In genomic region chrX:66163849-66164401, GRCh38 we compare ENCODE assay signal across 8 cellular contexts. TPM values are rescaled to one million over a fixed set of nuclear protein-coding genes. Genes with fewer than 3 reads are reported as not detected.
DNase-seq lines count a peak whose midpoint lies in the region; ATAC-seq, FAIRE-seq and TF ChIP-seq lines count a peak whose summit lies in the region.

HEPH (plus strand) TSS chrX:66164247; CDS start chrX:66170571, 6,324 bp downstream.

- intact Hi-C loops in left ventricle myocardium inferior (cut with micrococcal nuclease), result no loop called here
- intact Hi-C loops in CD8-positive, alpha-beta T cell (cut with DNase I, micrococcal nuclease), result no loop called here

- H3K4me1 ChIP-seq in left ventricle myocardium inferior (no peaks in the 10 kb centered on the region), small intestine (ENCODE audit: control insufficient read depth in 2 of 2, insufficient read depth in 1 of 2, low read depth in 1 of 2, low read length in 1 of 2) (peaks cover 0 to 8% of the 10 kb centered on the region in 2 donors)
- no peaks in the 10 kb centered on the region for H3K4me1 ChIP-seq in CD8-positive, alpha-beta T cell (ENCODE audit: insufficient read depth, low read length)

- H3K27me3 Mint-ChIP-seq in CD8-positive, alpha-beta T cell (ENCODE audit: low read depth), result no peaks in the 10 kb centered on the region

- no peak for FAIRE-seq in small intestine (lab: Jason Lieb, UNC)

- no peak for TF ChIP-seq CTCF in left ventricle myocardium inferior (IDR thresholded peaks at IDR 0.05; ENCODE audit: borderline replicate concordance)
- no peak for TF ChIP-seq CTCF in CD8-positive, alpha-beta T cell (IDR thresholded peaks at IDR 0.05)

- H3K27ac ChIP-seq in left ventricle myocardium inferior (replicated peaks), result no peak within 1 kb of the TSS
- H3K27ac ChIP-seq in small intestine (ENCODE audit: low read depth in 1 of 2, low read length in 1 of 2), result peak within 1 kb of the TSS; percentile 64 to 74
- H3K27ac ChIP-seq in CD8-positive, alpha-beta T cell (ENCODE audit: low read depth, low read length), result no peak within 1 kb of the TSS

- H3K4me3 ChIP-seq in left ventricle myocardium inferior (peak within 1 kb of the TSS; percentile 54), small intestine (ENCODE audit: low read depth in 1 of 2, low read length in 2 of 2) (peak within 1 kb of the TSS; percentile 22 to 77)
- H3K4me3 ChIP-seq in CD8-positive, alpha-beta T cell (ENCODE audit: low read depth, low read length), result no peak within 1 kb of the TSS

- peak; percentile 54 for ATAC-seq in GM18909 (IDR thresholded peaks at IDR 0.05; ENCODE audit: poor library complexity, unreplicated experiment)
- ATAC-seq in HG03045 (IDR thresholded peaks at IDR 0.05; ENCODE audit: unreplicated experiment), result no peak
- no peak for ATAC-seq in CD8-positive, alpha-beta T cell

- no peaks in the 10 kb centered on the region for H3K9me3 ChIP-seq in left ventricle myocardium inferior (replicated peaks)
- H3K9me3 ChIP-seq in small intestine (ENCODE audit: control insufficient read depth, low read depth), result no peaks in the 10 kb centered on the region
- H3K9me3 ChIP-seq in CD8-positive, alpha-beta T cell (ENCODE audit: low read length), result no peaks in the 10 kb centered on the region

- no peak within 1 kb of the TSS for H3K27ac Mint-ChIP-seq in CD8-positive, alpha-beta T cell

- POLR2A ChIA-PET in CD8-positive, alpha-beta T cell (lab: Charles Lee), result no interaction called here

- peak; percentile 28 for DNase-seq in LoVo (ENCODE audit: low spot score)
- DNase-seq in left ventricle myocardium inferior, result no peak
- peak; percentile 70 for DNase-seq in small intestine
- no peak for DNase-seq in germinal center (ENCODE audit: low spot score)
- no peak for DNase-seq in A172 (ENCODE audit: low spot score)
- DNase-seq in CD8-positive, alpha-beta T cell, result no peak

- H3K4me1 Mint-ChIP-seq in CD8-positive, alpha-beta T cell (ENCODE audit: low read depth), result no peaks in the 10 kb centered on the region

- H3K9me3 Mint-ChIP-seq in CD8-positive, alpha-beta T cell, result no peaks in the 10 kb centered on the region

- WGBS in small intestine, 3 donors, result 17 to 50% (median 31%) methylated on average over 3 of the region's 3 CpGs

- H3K4me3 Mint-ChIP-seq in CD8-positive, alpha-beta T cell, result no peak within 1 kb of the TSS

- no peaks in the 10 kb centered on the region for H3K36me3 ChIP-seq in left ventricle myocardium inferior
- peaks cover 2 to 5% of the 10 kb centered on the region in 2 donors for H3K36me3 ChIP-seq in small intestine (ENCODE audit: control insufficient read depth in 2 of 2, insufficient read depth in 2 of 2, low read length in 2 of 2)
- H3K36me3 ChIP-seq in CD8-positive, alpha-beta T cell (ENCODE audit: insufficient read depth, low read length), result no peaks in the 10 kb centered on the region

- CTCF ChIA-PET in CD8-positive, alpha-beta T cell (lab: Charles Lee), result no interaction called here

- H3K27me3 ChIP-seq in left ventricle myocardium inferior (ENCODE audit: low read depth) (no peaks in the 10 kb centered on the region), small intestine (ENCODE audit: control insufficient read depth in 2 of 2, insufficient read depth in 2 of 2, low read length in 2 of 2) (no peaks in the 10 kb centered on the region)
- no peaks in the 10 kb centered on the region for H3K27me3 ChIP-seq in CD8-positive, alpha-beta T cell (ENCODE audit: insufficient read depth, low read length)

- H3K36me3 Mint-ChIP-seq in CD8-positive, alpha-beta T cell, result no peaks in the 10 kb centered on the region

RNA-seq across cellular contexts. Expression of gene HEPH, which starts in this region (rescaled TPM):
- 26.2 TPM for total RNA-seq in left ventricle myocardium inferior
- polyA plus RNA-seq in small intestine, result 10 to 100 TPM; 33.8 to 60.5 (median 53.0) TPM
- total RNA-seq in A172 (2014; rRNA removed; shearing (Covaris generic)), result not detected in 2 replicates
- total RNA-seq in CD8-positive, alpha-beta T cell, result not detected

Comparison
In these comparisons a context has a peak if more than half of its experiments do, and no peak if none do; other contexts are left out.
1. RNA of gene HEPH (total RNA-seq): 26.2 TPM in left ventricle myocardium inferior (single experiment); not detected in CD8-positive, alpha-beta T cell and not detected in A172; every median in the first group is over 10 times any median in the second.
2. DNase-seq: peak in LoVo (single experiment) and small intestine (single experiment); none in left ventricle myocardium inferior (single experiment), germinal center (single experiment), A172 (single experiment) and CD8-positive, alpha-beta T cell (0 of 7).
3. H3K27ac ChIP-seq: peak in small intestine (2 of 2); none in left ventricle myocardium inferior (single experiment) and CD8-positive, alpha-beta T cell (single experiment).